ENCODE assay signal across 8 cellular contexts in the genomic region with DNA sequence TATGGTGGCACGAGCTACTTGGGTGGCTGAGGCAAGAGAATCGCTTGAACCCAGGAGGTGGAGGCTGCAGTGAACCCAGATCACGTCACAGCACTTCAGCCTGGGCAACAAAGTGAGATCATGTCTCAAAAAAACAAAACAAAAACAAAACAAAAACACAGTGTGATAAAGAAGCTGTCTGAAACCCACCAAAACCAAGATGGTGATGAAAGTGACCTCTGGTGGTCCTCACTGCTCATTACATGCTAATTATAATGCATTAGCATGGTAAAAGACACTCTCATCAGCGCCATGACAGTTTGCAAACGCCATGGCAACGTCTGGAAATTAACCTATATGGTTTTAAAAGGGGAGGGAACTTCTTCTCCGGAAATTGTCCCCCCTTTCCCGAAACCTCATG. TPM values are rescaled to one million over a fixed set of nuclear protein-coding genes. Genes with fewer than 3 reads are reported as not detected.
DNase-seq lines count a peak whose midpoint lies in the region; ATAC-seq and TF ChIP-seq lines count a peak whose summit lies in the region.

No MANE protein-coding gene starts in this region.

- H2AFZ ChIP-seq in mammary epithelial cell (ENCODE audit: low read depth, low read length) = peak overlapping the region; percentile 46

- no peaks in the 10 kb centered on the region for H4K20me1 ChIP-seq in mammary epithelial cell (ENCODE audit: insufficient read depth, low read length)

- no peak overlapping the region for H3K9ac ChIP-seq in mammary epithelial cell (ENCODE audit: insufficient read depth, low read length)

- no peak for ATAC-seq in GM21381 (IDR thresholded peaks at IDR 0.05; ENCODE audit: unreplicated experiment)

- no peak overlapping the region for H3K4me2 ChIP-seq in mammary epithelial cell (ENCODE audit: insufficient read depth, low read depth, low read length)

- no peak overlapping the region for H3K27ac ChIP-seq in mammary epithelial cell (ENCODE audit: insufficient read depth, low read depth, low read length)

- no peaks in the 10 kb centered on the region for H3K79me2 ChIP-seq in mammary epithelial cell (ENCODE audit: insufficient read depth, low read length)

- H3K9me3 ChIP-seq in mammary epithelial cell (replicated peaks; ENCODE audit: insufficient read depth, low read length) = no peaks in the 10 kb centered on the region

- no peaks in the 10 kb centered on the region for H3K4me1 ChIP-seq in mammary epithelial cell (ENCODE audit: insufficient read depth, low read length)

- no peaks in the 10 kb centered on the region for H3K36me3 ChIP-seq in mammary epithelial cell (ENCODE audit: insufficient read depth, low read length)

- no peaks in the 10 kb centered on the region for H3K27me3 ChIP-seq in mammary epithelial cell (ENCODE audit: insufficient read depth, low read length)

- peak; percentile 38 for TF ChIP-seq CTCF in mammary epithelial cell (conservative IDR thresholded peaks at IDR 0.05 in 1 of 2, IDR thresholded peaks at IDR 0.05 in 1 of 2; ENCODE audit: extremely low read depth in 1 of 2, insufficient read depth in 1 of 2, low read depth in 1 of 2, low read length in 2 of 2)

- WGBS in mammary epithelial cell (ENCODE audit: low coverage, missing lambda C conversion rate) = 42% methylated on average over 8 of the region's 8 CpGs

- intact Hi-C loops in mammary epithelial cell (cut with micrococcal nuclease) = loop anchor here (1.0 kb wide), 1 partner anchor 265 kb away; no protein-coding TSS in a partner anchor

- H3K4me3 ChIP-seq in mammary epithelial cell (replicated peaks in 1 of 3; ENCODE audit: insufficient read depth in 1 of 3, low read depth in 2 of 3, low read length in 3 of 3) = no peak overlapping the region

- CTCF ChIA-PET in mammary epithelial cell (lab: Charles Lee; ENCODE audit: low non-redundant PET) = interaction anchor here (0.6 kb wide), 1 partner anchor 12 kb away, joined by 3 read pairs; no protein-coding TSS in a partner anchor

- DNase-seq in NOMO-1 treated with DMSO at 0.1 percent for 48 hours (lab: John Stamatoyannopoulos, UW; ENCODE audit: unreplicated experiment) (peak; percentile 25), NOMO-1 treated with dmso at 0.1 percent for 144 hours (lab: John Stamatoyannopoulos, UW; ENCODE audit: unreplicated experiment) (no peak), HCEC 1CT (peak; percentile 37), NCI-H82 treated with DMSO at 0.1 percent for 48 hours (lab: John Stamatoyannopoulos, UW; ENCODE audit: unreplicated experiment) (peak; percentile 2), mammary epithelial cell (no peak), lung microvascular endothelial cell (ENCODE audit: low read depth in 2 of 2) (peak; percentile 56 to 60), hepatic stellate cell (ENCODE audit: low spot score) (no peak)

- in situ Hi-C loops in mammary epithelial cell (cut with MboI; ENCODE audit: low sequenced_read_pairs in 2 of 2) = no loop called here

- dilution Hi-C loops in mammary epithelial cell (cut with HindIII; ENCODE audit: low sequenced_read_pairs) = no loop called here

- no TSS peak for BruUV-seq in mammary epithelial cell (replicated peaks; lab: Mats Ljungman, UMichigan)

RNA-seq across cellular contexts. Expression of gene OPHN1, which starts 29.4 kb away (rescaled TPM):
- total RNA-seq in mammary epithelial cell (1 to 10 TPM; 5.3 to 7.3 TPM), lung microvascular endothelial cell (6.1 and 7.7 TPM in 2 replicates)
- 3.3 TPM for polyA plus RNA-seq in mammary epithelial cell
- 13.7 TPM for polyA minus RNA-seq in mammary epithelial cell

RNA-seq across cellular contexts. Expression of gene YIPF6, which starts 36.2 kb away (rescaled TPM):
- 10 to 100 TPM; 31.9 to 42.8 TPM for total RNA-seq in mammary epithelial cell
- 9.6 TPM for polyA plus RNA-seq in mammary epithelial cell
- 9.4 TPM for polyA minus RNA-seq in mammary epithelial cell
- total RNA-seq in lung microvascular endothelial cell = 11.3 and 20.0 TPM in 2 replicates

Comparison
In these comparisons a context has a peak if more than half of its experiments do, and no peak if none do; other contexts are left out.
1. DNase-seq: peak in NOMO-1 treated with DMSO at 0.1 percent for 48 hours (single experiment), HCEC 1CT (single experiment), NCI-H82 treated with DMSO at 0.1 percent for 48 hours (single experiment) and lung microvascular endothelial cell (2 of 2); none in NOMO-1 treated with dmso at 0.1 percent for 144 hours (single experiment), mammary epithelial cell (single experiment) and hepatic stellate cell (single experiment).